In genomic region chr9:137130176-137130755, GRCh38 we compare ENCODE assay signal across 9 cellular contexts. TPM values are rescaled to one million over a fixed set of nuclear protein-coding genes. Genes with fewer than 3 reads are reported as not detected.
DNase-seq lines count a peak whose midpoint lies in the region; ATAC-seq, FAIRE-seq and TF ChIP-seq lines count a peak whose summit lies in the region.
"Had no signal": no experiment of that assay in that cellular context is flagged by ENCODE, and none has a peak within 500 bp of the region (broad histone marks: within the 10 kb centered on the region; RNA-seq: fewer than 3 reads in every experiment).

No MANE protein-coding gene starts in this region.

- TF ChIP-seq POLR2A in K562 (conservative IDR thresholded peaks at IDR 0.05) = no peak

- H3K9ac ChIP-seq in K562 (ENCODE audit: insufficient read depth in 1 of 2, low read depth in 2 of 2, low read length in 2 of 2) = peak overlapping the region; percentile 84 to 100

- H3K4me1 ChIP-seq in K562 (replicated peaks in 1 of 2; ENCODE audit: control insufficient read depth in 2 of 2, insufficient read depth in 2 of 2, low read length in 2 of 2) = peaks cover 12 to 37% of the 10 kb centered on the region in 2 experiments; a peak in 4 of 5 replicates
- H3K4me1 ChIP-seq in mesodermal cell (ENCODE audit: control insufficient read depth, insufficient read depth, low read length, poor library complexity, severe bottlenecking) = peaks cover 17% of the 10 kb centered on the region

- intact Hi-C loops in K562 (cut with micrococcal nuclease) = no loop called here
- intact Hi-C loops in posterior vena cava (cut with DNase I) = no loop called here

- H3K4me3 ChIP-seq in K562 (peak overlapping the region; percentile 91), mesodermal cell (ENCODE audit: extremely low read depth, insufficient read depth, low read length, poor library complexity, severe bottlenecking) (peak overlapping the region; percentile 77)

- TSS peak; percentile 56 for BruUV-seq in K562 (replicated peaks; lab: Mats Ljungman, UMichigan)

- FAIRE-seq in K562 (lab: Jason Lieb, UNC) = no peak
- FAIRE-seq: colon had no signal

- CTCF ChIA-PET in K562 (lab: Yijun Ruan, JAX; ENCODE audit: low intra/inter-chr PET ratio) = no interaction called here

- POLR2A ChIA-PET in K562 (lab: Yijun Ruan, JAX) = interaction anchor here (0.6 to 2.3 kb wide), 18 partner anchors 7 to 308 kb away, joined by 3 to 23 read pairs (median 4); partner anchors contain the start of genes GRIN1, MAN1B1, NRARP and SAPCD2

- TF ChIP-seq EP300 in K562 (IDR thresholded peaks at IDR 0.05; ENCODE audit: low read length) = no peak

- H3K79me2 ChIP-seq in K562 (ENCODE audit: control insufficient read depth, insufficient read depth, low read length) = peaks cover 35% of the 10 kb centered on the region

- in situ Hi-C loops in K562 (cut with MboI) = no loop called here

- peak; percentile 18 for ATAC-seq in HG03439 (IDR thresholded peaks at IDR 0.05; ENCODE audit: unreplicated experiment)
- ATAC-seq in K562 = peak; percentile 47

- H3K36me3 ChIP-seq in K562 (ENCODE audit: control insufficient read depth, insufficient read depth, low read length) (peaks cover 2% of the 10 kb centered on the region; the same call in 1 of the 3 replicates), mesodermal cell (ENCODE audit: control insufficient read depth, insufficient read depth, low read length) (peaks cover 2% of the 10 kb centered on the region)

- DNase-seq in NCI-H82 (lab: John Stamatoyannopoulos, UW) (peak; percentile 41), NCI-H82 treated with DMSO at 0.1 percent for 48 hours (lab: John Stamatoyannopoulos, UW; ENCODE audit: unreplicated experiment) (no peak), K562 (ENCODE audit: extremely low read depth in 1 of 4, low spot score in 3 of 4) (peak in 1 of 4 experiments; percentile 48), GM19240 (ENCODE audit: insufficient read length, low spot score) (no peak), amygdala (lab: John Stamatoyannopoulos, UW) (no peak), posterior vena cava (ENCODE audit: low spot score) (no peak)

- H3K9me3 ChIP-seq in K562 (replicated peaks; ENCODE audit: control insufficient read depth, insufficient read depth, low read depth, low read length) = no peaks in the 10 kb centered on the region
- no peaks in the 10 kb centered on the region for H3K9me3 ChIP-seq in mesodermal cell (ENCODE audit: control insufficient read depth, low read length)

- no peaks in the 10 kb centered on the region for H3K27me3 ChIP-seq in K562 (ENCODE audit: control insufficient read depth in 2 of 2, insufficient read depth in 2 of 2, low read length in 2 of 2)

- WGBS in K562 (ENCODE audit: insufficient coverage, low coverage, missing lambda C conversion rate) = 5% methylated on average over 41 of the region's 58 CpGs
- 1 to 7% methylated on average over 47 to 49 of the region's 58 CpGs for WGBS in mesodermal cell (ENCODE audit: insufficient coverage in 2 of 2), 2 experiments

- peak overlapping the region; percentile 99 for H2AFZ ChIP-seq in K562 (ENCODE audit: low read depth, low read length)

- H3K9me1 ChIP-seq in K562 (ENCODE audit: control insufficient read depth, insufficient read depth, low read length) = no peaks in the 10 kb centered on the region

- H4K20me1 ChIP-seq in K562 (replicated peaks; ENCODE audit: control insufficient read depth, insufficient read depth, low read length) = no peaks in the 10 kb centered on the region

- no peak for TF ChIP-seq RAD21 in K562 (CRISPR knock-in tag; conservative IDR thresholded peaks at IDR 0.05 in 1 of 2, IDR thresholded peaks at IDR 0.05 in 1 of 2)

- H3K4me2 ChIP-seq in K562 (ENCODE audit: insufficient read depth, low read length) = peak overlapping the region; percentile 100

- no peak for TF ChIP-seq CTCF in K562 (IDR thresholded peaks at IDR 0.05 in 2 of 3, conservative IDR thresholded peaks at IDR 0.05 in 1 of 3; ENCODE audit: insufficient read depth in 2 of 3, low read depth in 1 of 3, low read length in 3 of 3)

- H3K27ac ChIP-seq in K562 (ENCODE audit: extremely low read depth, low read depth, low read length) (peak overlapping the region; percentile 78), mesodermal cell (ENCODE audit: low read depth, low read length, severe bottlenecking) (peak overlapping the region; percentile 57)

RNA-seq across cellular contexts. Expression of gene GRIN1, which starts 8.7 kb away (rescaled TPM):
- total RNA-seq in K562 (2011; cell fraction: chromatin; rRNA removed; ENCODE audit: low replicate concordance) = 0.25 and 3.0 TPM in 2 replicates
- total RNA-seq in K562 (2011; cell fraction: nucleolus; rRNA removed) = 0.67 and 3.3 TPM in 2 replicates
- total RNA-seq in K562 (2011; cell fraction: nucleoplasm; rRNA removed) = 0.53 and 1.2 TPM in 2 replicates
- total RNA-seq in K562 (2014; rRNA removed) (not detected in 2 replicates), K562 (2014; rRNA removed; fragmentation: Illumina TruSeq; extraction: Trizol) (not detected in 2 replicates), K562 (2015; rRNA removed; fragmentation: Illumina TruSeq; extraction: Trizol) (not detected in 2 replicates), K562 (2021) (0.35 and 0.36 TPM in 2 replicates), posterior vena cava (not detected)
- polyA plus RNA-seq in K562 (2011; rRNA removed) (0.03 and 0.04 TPM in 2 replicates), K562 (2014; fragmentation: Illumina TruSeq; extraction: Trizol) (0.08 TPM in 1 of 2 replicates, not detected in the other), K562 (2014; fragmentation: Nextera tagmentation; extraction: Ambion mirVana) (not detected), K562 (2014; rRNA removed) (0.08 and 0.16 TPM in 2 replicates)
- 0.04 and 0.07 TPM in 2 replicates for polyA plus RNA-seq in K562 (2011; cell fraction: cytosol; rRNA removed)
- polyA plus RNA-seq in K562 (2011; cell fraction: nucleus; rRNA removed) = 0.34 and 0.67 TPM in 2 replicates
- 0.35 and 0.38 TPM in 2 replicates for polyA plus RNA-seq in K562 (2012)
- not detected in 2 replicates for polyA minus RNA-seq in K562 (2011; rRNA and poly(A)+ RNA removed)
- not detected in 2 replicates for polyA minus RNA-seq in K562 (2011; cell fraction: cytosol; rRNA and poly(A)+ RNA removed)
- 0.13 and 0.56 TPM in 2 replicates for polyA minus RNA-seq in K562 (2011; cell fraction: nucleus; rRNA and poly(A)+ RNA removed)
- not detected for polyA plus RNA-seq in mesodermal cell (2013, experiment 1 of 2)
- not detected for polyA plus RNA-seq in mesodermal cell (2013, experiment 2 of 2)

RNA-seq across cellular contexts. Expression of gene DPP7, which starts 15.7 kb away (rescaled TPM):
- 175 and 615 TPM in 2 replicates for total RNA-seq in K562 (2011; cell fraction: chromatin; rRNA removed; ENCODE audit: low replicate concordance)
- total RNA-seq in K562 (2011; cell fraction: nucleolus; rRNA removed) = 837 and 852 TPM in 2 replicates
- 311 and 347 TPM in 2 replicates for total RNA-seq in K562 (2011; cell fraction: nucleoplasm; rRNA removed)
- 231 and 272 TPM in 2 replicates for total RNA-seq in K562 (2014; rRNA removed)
- 11.3 and 24.9 TPM in 2 replicates for total RNA-seq in K562 (2014; rRNA removed; fragmentation: Illumina TruSeq; extraction: Trizol)
- total RNA-seq in K562 (2015; rRNA removed; fragmentation: Illumina TruSeq; extraction: Trizol) = 140 and 141 TPM in 2 replicates
- 311 and 322 TPM in 2 replicates for total RNA-seq in K562 (2021)
- polyA plus RNA-seq in K562 (2011; rRNA removed) = 132 and 158 TPM in 2 replicates
- 141 and 377 TPM in 2 replicates for polyA plus RNA-seq in K562 (2011; cell fraction: cytosol; rRNA removed)
- polyA plus RNA-seq in K562 (2011; cell fraction: nucleus; rRNA removed) = 1,627 and 2,902 TPM in 2 replicates
- polyA plus RNA-seq in K562 (2012) = 245 and 282 TPM in 2 replicates
- 48.4 and 105 TPM in 2 replicates for polyA plus RNA-seq in K562 (2014; fragmentation: Illumina TruSeq; extraction: Trizol)
- polyA plus RNA-seq in K562 (2014; fragmentation: Nextera tagmentation; extraction: Ambion mirVana) = 1 to 10 TPM in 1 of 2 experiments, under 1 TPM in 1; 0.99 to 4.1 TPM
- polyA plus RNA-seq in K562 (2014; rRNA removed) = 352 and 365 TPM in 2 replicates
- polyA minus RNA-seq in K562 (2011; rRNA and poly(A)+ RNA removed) = 9.4 and 25.8 TPM in 2 replicates
- polyA minus RNA-seq in K562 (2011; cell fraction: cytosol; rRNA and poly(A)+ RNA removed) = 61.7 and 63.0 TPM in 2 replicates
- 112 and 134 TPM in 2 replicates for polyA minus RNA-seq in K562 (2011; cell fraction: nucleus; rRNA and poly(A)+ RNA removed)
- 39.7 TPM for polyA plus RNA-seq in mesodermal cell (2013, experiment 1 of 2)
- 31.8 TPM for polyA plus RNA-seq in mesodermal cell (2013, experiment 2 of 2)
- 100 to 1,000 TPM; 108 to 128 TPM for total RNA-seq in posterior vena cava

RNA-seq across cellular contexts. Expression of gene LRRC26, which starts 39.6 kb away (rescaled TPM):
- total RNA-seq in K562 (2011; cell fraction: chromatin; rRNA removed; ENCODE audit: low replicate concordance) = not detected in 2 replicates
- not detected in 2 replicates for total RNA-seq in K562 (2011; cell fraction: nucleolus; rRNA removed)
- total RNA-seq in K562 (2011; cell fraction: nucleoplasm; rRNA removed) = not detected in 2 replicates
- total RNA-seq in K562 (2014; rRNA removed) = not detected in 2 replicates
- not detected in 2 replicates for total RNA-seq in K562 (2014; rRNA removed; fragmentation: Illumina TruSeq; extraction: Trizol)
- not detected in 2 replicates for total RNA-seq in K562 (2015; rRNA removed; fragmentation: Illumina TruSeq; extraction: Trizol)
- not detected in 2 replicates for total RNA-seq in K562 (2021)
- polyA plus RNA-seq in K562 (2011; rRNA removed) = not detected in 2 replicates
- polyA plus RNA-seq in K562 (2011; cell fraction: cytosol; rRNA removed) = 0.06 TPM in 1 of 2 replicates, not detected in the other
- not detected in 2 replicates for polyA plus RNA-seq in K562 (2011; cell fraction: nucleus; rRNA removed)
- polyA plus RNA-seq in K562 (2012) = not detected in 2 replicates
- polyA plus RNA-seq in K562 (2014; fragmentation: Illumina TruSeq; extraction: Trizol) = not detected in 2 replicates
- not detected for polyA plus RNA-seq in K562 (2014; fragmentation: Nextera tagmentation; extraction: Ambion mirVana)
- not detected in 2 replicates for polyA plus RNA-seq in K562 (2014; rRNA removed)
- not detected in 2 replicates for polyA minus RNA-seq in K562 (2011; rRNA and poly(A)+ RNA removed)
- polyA minus RNA-seq in K562 (2011; cell fraction: cytosol; rRNA and poly(A)+ RNA removed) = not detected in 2 replicates
- not detected in 2 replicates for polyA minus RNA-seq in K562 (2011; cell fraction: nucleus; rRNA and poly(A)+ RNA removed)
- not detected for polyA plus RNA-seq in mesodermal cell (2013, experiment 1 of 2)
- polyA plus RNA-seq in mesodermal cell (2013, experiment 2 of 2) = not detected
- total RNA-seq in posterior vena cava = not detected

RNA-seq across cellular contexts. Expression of gene TMEM210, which starts 41.6 kb away (rescaled TPM):
- total RNA-seq in K562 (2011; cell fraction: chromatin; rRNA removed; ENCODE audit: low replicate concordance) = not detected in 2 replicates
- not detected in 2 replicates for total RNA-seq in K562 (2011; cell fraction: nucleolus; rRNA removed)
- total RNA-seq in K562 (2011; cell fraction: nucleoplasm; rRNA removed) = not detected in 2 replicates
- total RNA-seq in K562 (2014; rRNA removed) (not detected in 2 replicates), K562 (2014; rRNA removed; fragmentation: Illumina TruSeq; extraction: Trizol) (not detected in 2 replicates), K562 (2015; rRNA removed; fragmentation: Illumina TruSeq; extraction: Trizol) (not detected in 2 replicates), K562 (2021) (not detected in 2 replicates), posterior vena cava (not detected)
- polyA plus RNA-seq in K562 (2011; rRNA removed) (not detected in 2 replicates), K562 (2014; fragmentation: Illumina TruSeq; extraction: Trizol) (not detected in 2 replicates), K562 (2014; fragmentation: Nextera tagmentation; extraction: Ambion mirVana) (not detected), K562 (2014; rRNA removed) (not detected in 2 replicates)
- not detected in 2 replicates for polyA plus RNA-seq in K562 (2011; cell fraction: cytosol; rRNA removed)
- polyA plus RNA-seq in K562 (2011; cell fraction: nucleus; rRNA removed) = not detected in 2 replicates
- not detected in 2 replicates for polyA plus RNA-seq in K562 (2012)
- polyA minus RNA-seq in K562 (2011; rRNA and poly(A)+ RNA removed) = not detected in 2 replicates
- polyA minus RNA-seq in K562 (2011; cell fraction: cytosol; rRNA and poly(A)+ RNA removed) = not detected in 2 replicates
- not detected in 2 replicates for polyA minus RNA-seq in K562 (2011; cell fraction: nucleus; rRNA and poly(A)+ RNA removed)
- polyA plus RNA-seq in mesodermal cell (2013, experiment 1 of 2) = not detected
- polyA plus RNA-seq in mesodermal cell (2013, experiment 2 of 2) = not detected

RNA-seq across cellular contexts. Expression of gene MAN1B1, which starts 43.5 kb away (rescaled TPM):
- total RNA-seq in K562 (2011; cell fraction: chromatin; rRNA removed; ENCODE audit: low replicate concordance) = 158 and 355 TPM in 2 replicates
- total RNA-seq in K562 (2011; cell fraction: nucleolus; rRNA removed) = 181 and 194 TPM in 2 replicates
- 119 and 136 TPM in 2 replicates for total RNA-seq in K562 (2011; cell fraction: nucleoplasm; rRNA removed)
- total RNA-seq in K562 (2014; rRNA removed) (30.1 and 35.1 TPM in 2 replicates), K562 (2014; rRNA removed; fragmentation: Illumina TruSeq; extraction: Trizol) (14.4 and 14.8 TPM in 2 replicates), K562 (2015; rRNA removed; fragmentation: Illumina TruSeq; extraction: Trizol) (21.0 and 21.6 TPM in 2 replicates), K562 (2021) (33.9 and 36.6 TPM in 2 replicates), posterior vena cava (10 to 100 TPM; 32.0 to 44.3 TPM)
- polyA plus RNA-seq in K562 (2011; rRNA removed) (27.3 and 40.1 TPM in 2 replicates), K562 (2014; fragmentation: Illumina TruSeq; extraction: Trizol) (23.8 and 31.3 TPM in 2 replicates), K562 (2014; fragmentation: Nextera tagmentation; extraction: Ambion mirVana) (under 1 TPM; 0.55 to 0.89 TPM), K562 (2014; rRNA removed) (29.6 and 33.6 TPM in 2 replicates)
- 33.0 and 35.1 TPM in 2 replicates for polyA plus RNA-seq in K562 (2011; cell fraction: cytosol; rRNA removed)
- 128 and 134 TPM in 2 replicates for polyA plus RNA-seq in K562 (2011; cell fraction: nucleus; rRNA removed)
- 25.3 and 58.7 TPM in 2 replicates for polyA plus RNA-seq in K562 (2012)
- polyA minus RNA-seq in K562 (2011; rRNA and poly(A)+ RNA removed) = 32.0 and 36.7 TPM in 2 replicates
- polyA minus RNA-seq in K562 (2011; cell fraction: cytosol; rRNA and poly(A)+ RNA removed) = 17.1 and 24.8 TPM in 2 replicates
- 38.5 and 64.6 TPM in 2 replicates for polyA minus RNA-seq in K562 (2011; cell fraction: nucleus; rRNA and poly(A)+ RNA removed)
- 55.1 TPM for polyA plus RNA-seq in mesodermal cell (2013, experiment 1 of 2)
- 46.1 TPM for polyA plus RNA-seq in mesodermal cell (2013, experiment 2 of 2)
